In genomic region chr22:36220457-36220921, GRCh38 we compare ENCODE assay signal across 10 cellular contexts. TPM values are rescaled to one million over a fixed set of nuclear protein-coding genes. Genes with fewer than 3 reads are reported as not detected.
DNase-seq lines count a peak whose midpoint lies in the region; ATAC-seq, FAIRE-seq and TF ChIP-seq lines count a peak whose summit lies in the region.
"Had no signal": no experiment of that assay in that cellular context is flagged by ENCODE, and none has a peak within 500 bp of the region (broad histone marks: within the 10 kb centered on the region; RNA-seq: fewer than 3 reads in every experiment).

No MANE protein-coding gene starts in this region.

- TF ChIP-seq CTCF in esophagus muscularis mucosa (IDR thresholded peaks at IDR 0.05), result no peak

- H3K9me3 ChIP-seq in esophagus muscularis mucosa, result no peaks in the 10 kb centered on the region

- H3K4me1 ChIP-seq in esophagus muscularis mucosa, result peaks cover 0 to 12% (median 7%) of the 10 kb centered on the region in 4 donors

- TF ChIP-seq EP300 in esophagus muscularis mucosa (IDR thresholded peaks at IDR 0.05), result no peak

- DNase-seq in HT1080 (ENCODE audit: low read depth) (peak; percentile 58), SHP77 treated with DMSO at 0.1 percent for 48 hours (lab: John Stamatoyannopoulos, UW) (peak; percentile 72), fibroblast of the conjunctiva (ENCODE audit: low read depth) (peak; percentile 35), sciatic nerve (ENCODE audit: low spot score) (no peak), frontal cortex (ENCODE audit: low spot score in 2 of 2) (no peak), esophagus muscularis mucosa (ENCODE audit: extremely low spot score) (no peak)
- DNase-seq: NCI-H524 treated with DMSO at 0.1 percent for 48 hours had no signal

- peak overlapping the region in 2 of 4 donors; percentile 10 to 53 for H3K27ac ChIP-seq in esophagus muscularis mucosa (replicated peaks in 1 of 4)

- ATAC-seq in sciatic nerve (peak; percentile 91), GM18861 (IDR thresholded peaks at IDR 0.05; ENCODE audit: unreplicated experiment) (no peak), GM21447 (IDR thresholded peaks at IDR 0.05; ENCODE audit: unreplicated experiment) (no peak)

- no peaks in the 10 kb centered on the region for H3K27me3 ChIP-seq in esophagus muscularis mucosa

- intact Hi-C loops in sciatic nerve (cut with DNase I), result no loop called here
- intact Hi-C loops in esophagus muscularis mucosa (cut with DNase I), result no loop called here

- WGBS in esophagus muscularis mucosa, result 77% methylated on average over 9 of the region's 9 CpGs

- no peak overlapping the region for H3K4me3 ChIP-seq in esophagus muscularis mucosa

- no peak for FAIRE-seq in frontal cortex (lab: Jason Lieb, UNC)
- FAIRE-seq: endometrium had no signal

- no peak for TF ChIP-seq POLR2A in esophagus muscularis mucosa (IDR thresholded peaks at IDR 0.05; ENCODE audit: low read depth)

- peaks cover 0 to 5% (median 0%) of the 10 kb centered on the region in 4 donors for H3K36me3 ChIP-seq in esophagus muscularis mucosa

RNA-seq across cellular contexts. Expression of gene APOL2, which starts 18.8 kb away (rescaled TPM):
- total RNA-seq in HT1080 (2014; rRNA removed; shearing (Covaris generic)), result 20.6 and 21.9 TPM in 2 replicates
- polyA plus RNA-seq in HT1080 (2015; cell fraction: cytosol; rRNA removed), result 13.2 and 13.3 TPM in 2 replicates
- polyA plus RNA-seq in HT1080 (2015; cell fraction: nucleus; rRNA removed), result 24.3 and 27.3 TPM in 2 replicates
- total RNA-seq in sciatic nerve, result 65.8 TPM
- 5.3 TPM for total RNA-seq in frontal cortex
- 10 to 100 TPM; 22.0 to 41.9 (median 34.4) TPM for total RNA-seq in esophagus muscularis mucosa

RNA-seq across cellular contexts. Expression of gene APOL4, which starts 18.9 kb away (rescaled TPM):
- not detected in 2 replicates for total RNA-seq in HT1080 (2014; rRNA removed; shearing (Covaris generic))
- polyA plus RNA-seq in HT1080 (2015; cell fraction: cytosol; rRNA removed), result 0.02 TPM in 1 of 2 replicates, not detected in the other
- not detected in 2 replicates for polyA plus RNA-seq in HT1080 (2015; cell fraction: nucleus; rRNA removed)
- 9.8 TPM for total RNA-seq in sciatic nerve
- total RNA-seq in frontal cortex, result 7.7 TPM
- total RNA-seq in esophagus muscularis mucosa, result 10 to 100 TPM in 1 of 4 donors, 1 to 10 TPM in 2, under 1 TPM in 1; 0.19 to 24.7 (median 1.6) TPM

RNA-seq across cellular contexts. Expression of gene APOL1, which starts 32.4 kb away (rescaled TPM):
- total RNA-seq in HT1080 (2014; rRNA removed; shearing (Covaris generic)), result 4.0 and 4.6 TPM in 2 replicates
- 9.6 and 11.6 TPM in 2 replicates for polyA plus RNA-seq in HT1080 (2015; cell fraction: cytosol; rRNA removed)
- 20.9 and 26.4 TPM in 2 replicates for polyA plus RNA-seq in HT1080 (2015; cell fraction: nucleus; rRNA removed)
- total RNA-seq in sciatic nerve, result 35.3 TPM
- total RNA-seq in frontal cortex, result 1.2 TPM
- total RNA-seq in esophagus muscularis mucosa, result 10 to 100 TPM; 19.0 to 48.8 (median 28.0) TPM

RNA-seq across cellular contexts. Expression of gene APOL3, which starts 59.9 kb away (rescaled TPM):
- 2.0 and 3.0 TPM in 2 replicates for total RNA-seq in HT1080 (2014; rRNA removed; shearing (Covaris generic))
- 1.7 and 1.9 TPM in 2 replicates for polyA plus RNA-seq in HT1080 (2015; cell fraction: cytosol; rRNA removed)
- polyA plus RNA-seq in HT1080 (2015; cell fraction: nucleus; rRNA removed), result 2.4 and 3.4 TPM in 2 replicates
- 77.2 TPM for total RNA-seq in sciatic nerve
- total RNA-seq in frontal cortex, result 1.6 TPM
- total RNA-seq in esophagus muscularis mucosa, result 10 to 100 TPM; 36.5 to 76.3 (median 52.8) TPM

Comparison
In these comparisons a context has a peak if more than half of its experiments do, and no peak if none do; other contexts are left out.
1. DNase-seq: peak in HT1080 (single experiment), SHP77 treated with DMSO at 0.1 percent for 48 hours (single experiment) and fibroblast of the conjunctiva (single experiment); none in sciatic nerve (single experiment), frontal cortex (0 of 2) and esophagus muscularis mucosa (single experiment).